8 cellular contexts compared by ENCODE assay signal in the genomic region with DNA sequence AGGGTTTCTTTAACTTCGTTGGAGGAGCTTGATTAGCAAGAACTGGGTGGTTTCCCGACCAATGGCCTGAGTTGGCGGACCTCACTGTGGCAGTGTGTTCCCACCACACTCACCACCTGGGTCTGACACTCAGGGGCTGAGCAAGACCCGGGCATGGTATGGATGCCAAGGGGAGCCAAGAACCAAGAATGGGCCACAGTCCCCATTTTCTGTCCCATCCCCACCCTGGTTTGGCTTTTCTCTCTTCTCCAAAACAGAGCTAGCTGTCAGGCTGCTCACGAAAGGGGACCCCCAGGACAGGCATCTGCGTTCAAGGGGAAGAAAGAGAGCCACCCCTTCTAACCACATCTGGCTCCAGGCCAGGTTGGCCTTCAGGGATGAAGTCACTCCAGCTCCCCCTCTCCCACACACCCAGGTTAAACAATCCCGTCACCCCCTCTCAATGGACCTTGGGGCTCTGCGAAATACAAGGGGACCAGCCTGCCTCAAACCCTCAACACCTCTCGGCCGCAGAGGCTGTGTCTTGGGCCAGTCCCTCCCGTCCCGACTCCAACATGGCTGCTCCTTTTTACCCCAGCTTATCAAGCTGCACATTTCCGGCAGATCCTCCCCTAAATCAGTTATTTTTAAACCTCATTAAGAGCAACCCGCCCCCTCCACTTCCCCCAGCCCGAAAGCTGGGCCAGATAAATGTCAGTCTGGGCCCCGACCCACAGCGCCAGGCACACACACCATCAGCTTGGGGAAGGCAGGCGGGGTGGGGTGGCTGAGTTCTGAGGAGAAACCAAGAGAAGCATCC. TPM values are rescaled to one million over a fixed set of nuclear protein-coding genes. Genes with fewer than 3 reads are reported as not detected.
DNase-seq lines count a peak whose midpoint lies in the region; FAIRE-seq and TF ChIP-seq lines count a peak whose summit lies in the region.

No MANE protein-coding gene starts in this region.

- DNase-seq in activated naive CD4-positive, alpha-beta T cell treated with anti-CD3 and anti-CD28 coated beads for 36 hours = peak; percentile 49
- no peak for DNase-seq in activated naive CD4-positive, alpha-beta T cell treated with anti-CD3 and anti-CD28 coated beads, Interleukin-2, amount 50 U/mL, for 16 hours
- peak; percentile 19 for DNase-seq in activated T-helper 1 cell treated with anti-CD3 and anti-CD28 coated beads, Interleukin-12 subunit alpha, Interleukin-12 subunit beta, Interleukin-2, Interleukin-4 antibody, amounts not matched to agents 30 ng/mL and 10 ng/mL and 1 ng/mL, durations not matched to agents 14 hours and 24 hours and 36 hours (ENCODE audit: low spot score)
- DNase-seq in keratinocyte (ENCODE audit: low read depth, low spot score) = no peak
- DNase-seq in tibial nerve (ENCODE audit: low spot score in 2 of 2) = no peak
- DNase-seq in NCI-H128 (lab: John Stamatoyannopoulos, UW; ENCODE audit: unreplicated experiment) = no peak
- DNase-seq in effector CD8-positive, alpha-beta T cell (lab: John Stamatoyannopoulos, UW) = no peak
- no peak for DNase-seq in nucleus accumbens (lab: John Stamatoyannopoulos, UW)

- H3K4me3 ChIP-seq in keratinocyte (ENCODE audit: control insufficient read depth in 2 of 3, extremely low read depth in 1 of 3, insufficient read depth in 2 of 3, low read depth in 1 of 3, low read length in 3 of 3) (peak overlapping the region; percentile 79 to 94 (median 92)), tibial nerve (peak overlapping the region in 1 of 4 donors; percentile 74)

- H3K9me3 Mint-ChIP-seq in activated naive CD4-positive, alpha-beta T cell treated with anti-CD3 and anti-CD28 coated beads for 36 hours = no peaks in the 10 kb centered on the region
- H3K9me3 Mint-ChIP-seq in activated T-helper 1 cell treated with anti-CD3 and anti-CD28 coated beads, Interleukin-12 subunit alpha, Interleukin-12 subunit beta, Interleukin-2, Interleukin-4 antibody, amounts not matched to agents 30 ng/mL and 10 ng/mL and 1 ng/mL, durations not matched to agents 14 hours and 24 hours and 36 hours = no peaks in the 10 kb centered on the region

- peak overlapping the region; percentile 93 for H3K27ac Mint-ChIP-seq in activated naive CD4-positive, alpha-beta T cell treated with anti-CD3 and anti-CD28 coated beads for 36 hours
- H3K27ac Mint-ChIP-seq in activated T-helper 1 cell treated with anti-CD3 and anti-CD28 coated beads, Interleukin-12 subunit alpha, Interleukin-12 subunit beta, Interleukin-2, Interleukin-4 antibody, amounts not matched to agents 30 ng/mL and 10 ng/mL and 1 ng/mL, durations not matched to agents 14 hours and 24 hours and 36 hours = peak overlapping the region; percentile 99

- H4K20me1 ChIP-seq in keratinocyte (ENCODE audit: control insufficient read depth, extremely low read depth, insufficient read depth, low read length) = peaks cover 28% of the 10 kb centered on the region

- dilution Hi-C loops in keratinocyte (cut with MboI; ENCODE audit: extremely low pct_ligation_motif_present, low sequenced_read_pairs) = no loop called here

- peak overlapping the region; percentile 91 for H3K4me3 Mint-ChIP-seq in activated naive CD4-positive, alpha-beta T cell treated with anti-CD3 and anti-CD28 coated beads for 36 hours
- peak overlapping the region; percentile 94 for H3K4me3 Mint-ChIP-seq in activated T-helper 1 cell treated with anti-CD3 and anti-CD28 coated beads, Interleukin-12 subunit alpha, Interleukin-12 subunit beta, Interleukin-2, Interleukin-4 antibody, amounts not matched to agents 30 ng/mL and 10 ng/mL and 1 ng/mL, durations not matched to agents 14 hours and 24 hours and 36 hours

- H3K9ac ChIP-seq in keratinocyte (ENCODE audit: control insufficient read depth, extremely low read depth, insufficient read depth, low read length) = peak overlapping the region; percentile 100

- no peaks in the 10 kb centered on the region for H3K27me3 Mint-ChIP-seq in activated naive CD4-positive, alpha-beta T cell treated with anti-CD3 and anti-CD28 coated beads for 36 hours (ENCODE audit: low read depth)
- H3K27me3 Mint-ChIP-seq in activated T-helper 1 cell treated with anti-CD3 and anti-CD28 coated beads, Interleukin-12 subunit alpha, Interleukin-12 subunit beta, Interleukin-2, Interleukin-4 antibody, amounts not matched to agents 30 ng/mL and 10 ng/mL and 1 ng/mL, durations not matched to agents 14 hours and 24 hours and 36 hours (ENCODE audit: insufficient read depth) = peaks cover 1% of the 10 kb centered on the region

- FAIRE-seq in keratinocyte (lab: Jason Lieb, UNC) = no peak

- intact Hi-C loops in activated naive CD4-positive, alpha-beta T cell treated with anti-CD3 and anti-CD28 coated beads for 36 hours (cut with micrococcal nuclease) = loop anchor here (1.0 to 10.0 kb wide), 8 partner anchors 68 to 913 kb away; a partner anchor contains a TSS
- intact Hi-C loops in activated T-helper 1 cell treated with anti-CD3 and anti-CD28 coated beads, Interleukin-12 subunit alpha, Interleukin-12 subunit beta, Interleukin-2, Interleukin-4 antibody, amounts not matched to agents 30 ng/mL and 10 ng/mL and 1 ng/mL, durations not matched to agents 14 hours and 24 hours and 36 hours (cut with micrococcal nuclease) = loop anchor here (5.0 to 10.0 kb wide), 2 partner anchors 910 to 1123 kb away; a partner anchor contains a TSS

- peaks cover 44% of the 10 kb centered on the region for H3K36me3 Mint-ChIP-seq in activated naive CD4-positive, alpha-beta T cell treated with anti-CD3 and anti-CD28 coated beads for 36 hours (ENCODE audit: low read depth)
- peaks cover 50% of the 10 kb centered on the region for H3K36me3 Mint-ChIP-seq in activated T-helper 1 cell treated with anti-CD3 and anti-CD28 coated beads, Interleukin-12 subunit alpha, Interleukin-12 subunit beta, Interleukin-2, Interleukin-4 antibody, amounts not matched to agents 30 ng/mL and 10 ng/mL and 1 ng/mL, durations not matched to agents 14 hours and 24 hours and 36 hours (ENCODE audit: low read depth)

- no peak for TF ChIP-seq CTCF in keratinocyte (optimal IDR thresholded peaks at IDR 0.05 in 1 of 3, IDR thresholded peaks at IDR 0.05 in 1 of 3, conservative IDR thresholded peaks at IDR 0.05 in 1 of 3; ENCODE audit: extremely low read depth in 1 of 3, insufficient read depth in 2 of 3, low read length in 3 of 3)
- no peak for TF ChIP-seq CTCF in tibial nerve (IDR thresholded peaks at IDR 0.05)

- no peak for TF ChIP-seq EP300 in tibial nerve (IDR thresholded peaks at IDR 0.05)

- H3K27ac ChIP-seq in keratinocyte (ENCODE audit: control insufficient read depth, insufficient read depth, low read length) = peak overlapping the region; percentile 98
- H3K27ac ChIP-seq in tibial nerve = peak overlapping the region; percentile 86 to 98 (median 97)

- 59 to 60% methylated on average over 15 to 18 of the region's 18 CpGs for WGBS in tibial nerve, 2 donors

- peak overlapping the region; percentile 84 for H3K4me2 ChIP-seq in keratinocyte (ENCODE audit: control insufficient read depth, extremely low read depth, insufficient read depth, low read depth, low read length)

- H3K27me3 ChIP-seq in keratinocyte (ENCODE audit: control insufficient read depth, extremely low read depth, insufficient read depth, low read length) (no peaks in the 10 kb centered on the region), tibial nerve (no peaks in the 10 kb centered on the region)

- H3K4me1 Mint-ChIP-seq in activated naive CD4-positive, alpha-beta T cell treated with anti-CD3 and anti-CD28 coated beads for 36 hours (ENCODE audit: low read depth) = peaks cover 60% of the 10 kb centered on the region
- H3K4me1 Mint-ChIP-seq in activated T-helper 1 cell treated with anti-CD3 and anti-CD28 coated beads, Interleukin-12 subunit alpha, Interleukin-12 subunit beta, Interleukin-2, Interleukin-4 antibody, amounts not matched to agents 30 ng/mL and 10 ng/mL and 1 ng/mL, durations not matched to agents 14 hours and 24 hours and 36 hours (ENCODE audit: low read depth) = peaks cover 70% of the 10 kb centered on the region

- peaks cover 58% of the 10 kb centered on the region for H3K79me2 ChIP-seq in keratinocyte (ENCODE audit: control insufficient read depth, insufficient read depth, low read length)

- H2AFZ ChIP-seq in keratinocyte (ENCODE audit: control insufficient read depth, low read length) = no peak overlapping the region

- CTCF ChIA-PET in activated naive CD4-positive, alpha-beta T cell treated with anti-CD3 and anti-CD28 coated beads for 36 hours (lab: Charles Lee) = interaction anchor here (0.6 to 2.5 kb wide), 7 partner anchors 13 to 1365 kb away, joined by 3 to 15 read pairs (median 5); no protein-coding TSS in a partner anchor

- H3K9me3 ChIP-seq in keratinocyte (ENCODE audit: control insufficient read depth, low read depth, low read length) = no peaks in the 10 kb centered on the region
- H3K9me3 ChIP-seq in tibial nerve = no peaks in the 10 kb centered on the region

- H3K4me1 ChIP-seq in keratinocyte (ENCODE audit: control insufficient read depth, extremely low read depth, insufficient read depth, low read length) (peaks cover 66% of the 10 kb centered on the region), tibial nerve (peaks cover 0 to 59% (median 31%) of the 10 kb centered on the region in 4 donors)

- H3K36me3 ChIP-seq in keratinocyte (ENCODE audit: control insufficient read depth in 2 of 2, extremely low read depth in 1 of 2, insufficient read depth in 2 of 2, low read length in 2 of 2) (peaks cover 36 to 38% of the 10 kb centered on the region in 2 experiments), tibial nerve (peaks cover 0 to 40% (median 19%) of the 10 kb centered on the region in 3 donors)

- no peak for TF ChIP-seq POLR2A in tibial nerve (IDR thresholded peaks at IDR 0.05)

- peaks cover 11% of the 10 kb centered on the region for H3K9me1 ChIP-seq in keratinocyte (ENCODE audit: control insufficient read depth, extremely low read depth, insufficient read depth, low read length)

RNA-seq across cellular contexts. Expression of a gene that starts 3.4 kb away (rescaled TPM):
- 100 to 1,000 TPM; 453 to 454 TPM for total RNA-seq in activated naive CD4-positive, alpha-beta T cell treated with anti-CD3 and anti-CD28 coated beads for 36 hours
- 442 and 461 TPM in 2 replicates for total RNA-seq in activated T-helper 1 cell treated with anti-CD3 and anti-CD28 coated beads, Interleukin-12 subunit alpha, Interleukin-12 subunit beta, Interleukin-2, Interleukin-4 antibody, amounts not matched to agents 30 ng/mL and 10 ng/mL and 1 ng/mL, durations not matched to agents 14 hours and 24 hours and 36 hours
- polyA plus RNA-seq in keratinocyte = 678 to 787 TPM (median 709 TPM) in 3 replicates
- 1,035 TPM for polyA plus RNA-seq in keratinocyte (2011; ENCODE audit: low read depth)
- polyA plus RNA-seq in keratinocyte (2011; cell fraction: cytosol; rRNA removed) = 759 and 902 TPM in 2 replicates
- 491 and 579 TPM in 2 replicates for polyA plus RNA-seq in keratinocyte (2011; cell fraction: nucleus; rRNA removed)
- 585 and 747 TPM in 2 replicates for polyA plus RNA-seq in keratinocyte (2012; ENCODE audit: low replicate concordance)
- polyA minus RNA-seq in keratinocyte = 343 to 569 TPM (median 417 TPM) in 3 replicates
- polyA minus RNA-seq in keratinocyte (2011; cell fraction: cytosol; rRNA and poly(A)+ RNA removed) = 337 TPM
- polyA minus RNA-seq in keratinocyte (2011; cell fraction: nucleus; rRNA and poly(A)+ RNA removed) = 126 and 127 TPM in 2 replicates
- 100 to 1,000 TPM; 149 to 205 (median 168) TPM for total RNA-seq in tibial nerve

RNA-seq across cellular contexts. Expression of a gene that starts 21.9 kb away (rescaled TPM):
- total RNA-seq in activated naive CD4-positive, alpha-beta T cell treated with anti-CD3 and anti-CD28 coated beads for 36 hours = 1 to 10 TPM; 2.1 to 2.6 TPM
- 0.78 and 1.7 TPM in 2 replicates for total RNA-seq in activated T-helper 1 cell treated with anti-CD3 and anti-CD28 coated beads, Interleukin-12 subunit alpha, Interleukin-12 subunit beta, Interleukin-2, Interleukin-4 antibody, amounts not matched to agents 30 ng/mL and 10 ng/mL and 1 ng/mL, durations not matched to agents 14 hours and 24 hours and 36 hours
- polyA plus RNA-seq in keratinocyte = 0.82 to 3.0 TPM (median 2.3 TPM) in 3 replicates
- 2.4 TPM for polyA plus RNA-seq in keratinocyte (2011; ENCODE audit: low read depth)
- polyA plus RNA-seq in keratinocyte (2011; cell fraction: cytosol; rRNA removed) = 1.1 and 2.6 TPM in 2 replicates
- 0.83 and 0.87 TPM in 2 replicates for polyA plus RNA-seq in keratinocyte (2011; cell fraction: nucleus; rRNA removed)
- 3.2 and 4.1 TPM in 2 replicates for polyA plus RNA-seq in keratinocyte (2012; ENCODE audit: low replicate concordance)
- polyA minus RNA-seq in keratinocyte = 0.42 TPM in 1 of 3 replicates, not detected in the others
- polyA minus RNA-seq in keratinocyte (2011; cell fraction: cytosol; rRNA and poly(A)+ RNA removed) = not detected
- 0.39 TPM in 1 of 2 replicates, not detected in the other for polyA minus RNA-seq in keratinocyte (2011; cell fraction: nucleus; rRNA and poly(A)+ RNA removed)
- under 1 TPM in 3 of 4 donors, not detected in 1; 0.39 to 0.66 (median 0.63) TPM for total RNA-seq in tibial nerve

RNA-seq across cellular contexts. Expression of a gene that starts 23.5 kb away (rescaled TPM):
- not detected for total RNA-seq in activated naive CD4-positive, alpha-beta T cell treated with anti-CD3 and anti-CD28 coated beads for 36 hours
- not detected in 2 replicates for total RNA-seq in activated T-helper 1 cell treated with anti-CD3 and anti-CD28 coated beads, Interleukin-12 subunit alpha, Interleukin-12 subunit beta, Interleukin-2, Interleukin-4 antibody, amounts not matched to agents 30 ng/mL and 10 ng/mL and 1 ng/mL, durations not matched to agents 14 hours and 24 hours and 36 hours
- 4.2 to 6.0 TPM (median 5.8 TPM) in 3 replicates for polyA plus RNA-seq in keratinocyte
- polyA plus RNA-seq in keratinocyte (2011; ENCODE audit: low read depth) = 5.5 TPM
- polyA plus RNA-seq in keratinocyte (2011; cell fraction: cytosol; rRNA removed) = 1.5 and 2.8 TPM in 2 replicates
- 16.7 and 20.7 TPM in 2 replicates for polyA plus RNA-seq in keratinocyte (2011; cell fraction: nucleus; rRNA removed)
- 6.9 and 11.6 TPM in 2 replicates for polyA plus RNA-seq in keratinocyte (2012; ENCODE audit: low replicate concordance)
- 5.0 to 11.5 TPM (median 5.9 TPM) in 3 replicates for polyA minus RNA-seq in keratinocyte
- 5.8 TPM for polyA minus RNA-seq in keratinocyte (2011; cell fraction: cytosol; rRNA and poly(A)+ RNA removed)
- 13.3 and 13.9 TPM in 2 replicates for polyA minus RNA-seq in keratinocyte (2011; cell fraction: nucleus; rRNA and poly(A)+ RNA removed)
- total RNA-seq in tibial nerve = under 1 TPM in 2 of 4 donors, not detected in 2; 0.20 to 0.63 TPM

RNA-seq across cellular contexts. Expression of a gene that starts 32.1 kb away (rescaled TPM):
- total RNA-seq in activated naive CD4-positive, alpha-beta T cell treated with anti-CD3 and anti-CD28 coated beads for 36 hours = not detected
- total RNA-seq in activated T-helper 1 cell treated with anti-CD3 and anti-CD28 coated beads, Interleukin-12 subunit alpha, Interleukin-12 subunit beta, Interleukin-2, Interleukin-4 antibody, amounts not matched to agents 30 ng/mL and 10 ng/mL and 1 ng/mL, durations not matched to agents 14 hours and 24 hours and 36 hours = not detected in 2 replicates
- 0.31 to 0.57 TPM (median 0.41 TPM) in 3 replicates for polyA plus RNA-seq in keratinocyte
- polyA plus RNA-seq in keratinocyte (2011; ENCODE audit: low read depth) = not detected
- 0.30 and 0.38 TPM in 2 replicates for polyA plus RNA-seq in keratinocyte (2011; cell fraction: cytosol; rRNA removed)
- polyA plus RNA-seq in keratinocyte (2011; cell fraction: nucleus; rRNA removed) = not detected in 2 replicates
- 0.42 and 0.47 TPM in 2 replicates for polyA plus RNA-seq in keratinocyte (2012; ENCODE audit: low replicate concordance)
- 0.30 TPM in 1 of 3 replicates, not detected in the others for polyA minus RNA-seq in keratinocyte
- polyA minus RNA-seq in keratinocyte (2011; cell fraction: cytosol; rRNA and poly(A)+ RNA removed) = not detected
- polyA minus RNA-seq in keratinocyte (2011; cell fraction: nucleus; rRNA and poly(A)+ RNA removed) = not detected in 2 replicates
- not detected for total RNA-seq in tibial nerve

RNA-seq across cellular contexts. Expression of a gene that starts 59.4 kb away (rescaled TPM):
- not detected for total RNA-seq in activated naive CD4-positive, alpha-beta T cell treated with anti-CD3 and anti-CD28 coated beads for 36 hours
- not detected in 2 replicates for total RNA-seq in activated T-helper 1 cell treated with anti-CD3 and anti-CD28 coated beads, Interleukin-12 subunit alpha, Interleukin-12 subunit beta, Interleukin-2, Interleukin-4 antibody, amounts not matched to agents 30 ng/mL and 10 ng/mL and 1 ng/mL, durations not matched to agents 14 hours and 24 hours and 36 hours
- 0.48 to 1.5 TPM (median 0.56 TPM) in 3 replicates for polyA plus RNA-seq in keratinocyte
- 0.19 TPM for polyA plus RNA-seq in keratinocyte (2011; ENCODE audit: low read depth)
- polyA plus RNA-seq in keratinocyte (2011; cell fraction: cytosol; rRNA removed) = 0.72 and 1.5 TPM in 2 replicates
- polyA plus RNA-seq in keratinocyte (2011; cell fraction: nucleus; rRNA removed) = 0.14 and 0.53 TPM in 2 replicates
- polyA plus RNA-seq in keratinocyte (2012; ENCODE audit: low replicate concordance) = 0.44 and 0.52 TPM in 2 replicates
- 0.99 to 2.5 TPM (median 1.0 TPM) in 3 replicates for polyA minus RNA-seq in keratinocyte
- not detected for polyA minus RNA-seq in keratinocyte (2011; cell fraction: cytosol; rRNA and poly(A)+ RNA removed)
- not detected in 2 replicates for polyA minus RNA-seq in keratinocyte (2011; cell fraction: nucleus; rRNA and poly(A)+ RNA removed)
- total RNA-seq in tibial nerve = under 1 TPM in 1 of 4 donors, not detected in 3; 0.20 TPM

Comparison
In these comparisons a context has a peak if more than half of its experiments do, and no peak if none do; other contexts are left out.
1. DNase-seq: peak in activated naive CD4-positive, alpha-beta T cell treated with anti-CD3 and anti-CD28 coated beads for 36 hours (single experiment) and activated T-helper 1 cell treated with anti-CD3 and anti-CD28 coated beads, Interleukin-12 subunit alpha, Interleukin-12 subunit beta, Interleukin-2, Interleukin-4 antibody, amounts not matched to agents 30 ng/mL and 10 ng/mL and 1 ng/mL, durations not matched to agents 14 hours and 24 hours and 36 hours (single experiment); none in activated naive CD4-positive, alpha-beta T cell treated with anti-CD3 and anti-CD28 coated beads, Interleukin-2, amount 50 U/mL, for 16 hours (single experiment), keratinocyte (single experiment), tibial nerve (0 of 2), NCI-H128 (single experiment), effector CD8-positive, alpha-beta T cell (single experiment) and nucleus accumbens (0 of 56).